ENCODE assay signal across 9 cellular contexts in the genomic region with DNA sequence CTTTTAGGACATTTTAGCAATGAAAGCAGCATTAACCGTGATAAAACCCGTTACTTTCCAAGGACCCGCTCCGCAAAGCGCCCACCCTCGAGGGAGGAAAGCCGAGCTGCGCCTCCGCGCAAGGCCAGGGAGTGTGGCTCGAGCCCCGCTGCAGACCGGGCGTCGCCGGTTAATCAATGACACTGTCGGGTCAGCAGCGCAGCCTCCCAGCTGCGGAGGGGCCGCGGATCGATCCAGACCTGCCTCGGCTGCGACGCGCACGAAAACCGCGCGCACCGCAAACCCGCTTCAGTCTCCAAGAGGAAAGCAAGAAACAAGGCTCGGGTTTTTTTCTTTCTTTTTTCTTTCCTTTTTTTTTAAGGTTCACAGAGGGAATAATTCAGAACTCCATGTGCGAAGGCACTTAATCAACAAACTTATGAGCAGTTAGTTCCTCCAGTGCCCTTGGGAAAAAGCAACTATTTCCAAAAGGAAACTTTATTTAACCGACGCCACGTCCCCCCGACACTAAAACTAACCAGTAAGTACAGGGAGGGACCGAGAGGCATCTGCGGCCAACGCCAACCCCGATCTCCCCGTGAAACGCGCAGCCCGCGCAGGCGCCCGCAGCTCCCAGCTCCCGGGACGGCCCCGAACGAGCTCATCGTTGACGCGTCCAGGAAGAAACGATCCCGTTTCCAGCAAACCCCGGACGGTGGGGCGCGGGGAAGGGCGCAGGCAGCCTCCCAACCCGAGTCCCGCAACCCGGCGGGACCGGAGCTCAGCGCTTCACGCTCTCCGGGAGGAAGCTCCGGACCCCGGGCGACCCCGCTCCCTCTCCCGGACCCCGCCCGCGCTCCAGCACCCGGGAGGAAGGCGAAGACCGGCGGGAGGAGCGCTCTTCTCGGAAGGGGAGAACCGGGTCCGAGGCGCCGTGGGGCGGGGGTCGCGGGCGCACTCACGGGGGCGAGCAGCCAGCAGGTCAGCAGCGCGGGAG. TPM values are rescaled to one million over a fixed set of nuclear protein-coding genes. Genes with fewer than 3 reads are reported as not detected.
DNase-seq lines count a peak whose midpoint lies in the region; ATAC-seq and TF ChIP-seq lines count a peak whose summit lies in the region.
"Had no signal": no experiment of that assay in that cellular context is flagged by ENCODE, and none has a peak within 500 bp of the region (broad histone marks: within the 10 kb centered on the region; RNA-seq: fewer than 3 reads in every experiment).

No MANE protein-coding gene starts in this region.

- peaks cover 38% of the 10 kb centered on the region for H3K27me3 Mint-ChIP-seq in activated CD4-positive, alpha-beta T cell treated with anti-CD3 and anti-CD28 coated beads, Interleukin-2, amount 10 ng/mL, durations not matched to agents 7 days and 5 days

- H3K4me1 ChIP-seq in mucosa of rectum (ENCODE audit: control insufficient read depth in 2 of 2, insufficient read depth in 2 of 2, low read length in 2 of 2) (peaks cover 0 to 2% of the 10 kb centered on the region in 2 donors), tibial artery (peaks cover 0 to 24% (median 15%) of the 10 kb centered on the region in 4 donors)

- H3K9me3 ChIP-seq in mucosa of rectum (ENCODE audit: control insufficient read depth in 2 of 2, low read length in 2 of 2): no peaks in the 10 kb centered on the region
- H3K9me3 ChIP-seq in tibial artery: no peaks in the 10 kb centered on the region

- peak overlapping the region; percentile 46 for H3K4me3 Mint-ChIP-seq in activated CD4-positive, alpha-beta T cell treated with anti-CD3 and anti-CD28 coated beads, Interleukin-2, amount 10 ng/mL, durations not matched to agents 7 days and 5 days

- no peak for TF ChIP-seq CTCF in coronary artery (IDR thresholded peaks at IDR 0.05)
- TF ChIP-seq CTCF in tibial artery (IDR thresholded peaks at IDR 0.05): no peak

- no peak for ATAC-seq in HG03520 (IDR thresholded peaks at IDR 0.05; ENCODE audit: unreplicated experiment)
- no peak for ATAC-seq in HG03095 (IDR thresholded peaks at IDR 0.05; ENCODE audit: unreplicated experiment)

- H3K36me3 ChIP-seq in mucosa of rectum (ENCODE audit: control insufficient read depth in 2 of 2, insufficient read depth in 2 of 2, low read length in 2 of 2): no peaks in the 10 kb centered on the region
- peaks cover 4 to 18% (median 12%) of the 10 kb centered on the region in 3 donors for H3K36me3 ChIP-seq in tibial artery

- H3K27me3 ChIP-seq in mucosa of rectum (ENCODE audit: control insufficient read depth in 2 of 2, insufficient read depth in 2 of 2, low read length in 2 of 2) (peaks cover 16 to 21% of the 10 kb centered on the region in 2 donors), tibial artery (no peaks in the 10 kb centered on the region)

- H3K4me3 ChIP-seq in coronary artery (peak overlapping the region; percentile 94), mucosa of rectum (ENCODE audit: low read length in 2 of 2) (peak overlapping the region; percentile 38 to 62), tibial artery (peak overlapping the region; percentile 71 to 78)

- CTCF ChIA-PET in activated CD4-positive, alpha-beta T cell treated with anti-CD3 and anti-CD28 coated beads, Interleukin-2, amount 10 ng/mL, durations not matched to agents 7 days and 5 days (lab: Charles Lee): no interaction called here

- intact Hi-C loops in tibial artery (cut with DNase I; ENCODE audit: low total_unique reads): loop anchor here (10.0 kb wide), 1 partner anchor 109 kb away; no protein-coding TSS in a partner anchor

- H3K27ac Mint-ChIP-seq in activated CD4-positive, alpha-beta T cell treated with anti-CD3 and anti-CD28 coated beads, Interleukin-2, amount 10 ng/mL, durations not matched to agents 7 days and 5 days: no peak overlapping the region

- peak overlapping the region in 1 of 2 donors; percentile 10 for H3K9ac ChIP-seq in mucosa of rectum (ENCODE audit: low read depth in 1 of 2, low read length in 2 of 2)

- no peaks in the 10 kb centered on the region for H3K36me3 Mint-ChIP-seq in activated CD4-positive, alpha-beta T cell treated with anti-CD3 and anti-CD28 coated beads, Interleukin-2, amount 10 ng/mL, durations not matched to agents 7 days and 5 days (ENCODE audit: low read depth)

- peaks cover 3% of the 10 kb centered on the region for H3K4me1 Mint-ChIP-seq in activated CD4-positive, alpha-beta T cell treated with anti-CD3 and anti-CD28 coated beads, Interleukin-2, amount 10 ng/mL, durations not matched to agents 7 days and 5 days

- no peak for DNase-seq in activated CD4-positive, alpha-beta T cell treated with anti-CD3 and anti-CD28 coated beads, Interleukin-2, amount 10 ng/mL, durations not matched to agents 7 days and 5 days
- DNase-seq in activated CD4-positive, alpha-beta T cell treated with anti-CD3 and anti-CD28 coated beads, Interleukin-2, amount 50 U/mL, for 4 hours: no peak
- DNase-seq in coronary artery (ENCODE audit: low spot score): peak; percentile 71
- peak in 1 of 2 donors; percentile 77 for DNase-seq in tibial artery
- DNase-seq in DMS53 (lab: John Stamatoyannopoulos, UW): no peak

- no peaks in the 10 kb centered on the region for H3K9me3 Mint-ChIP-seq in activated CD4-positive, alpha-beta T cell treated with anti-CD3 and anti-CD28 coated beads, Interleukin-2, amount 10 ng/mL, durations not matched to agents 7 days and 5 days

- POLR2A ChIA-PET in activated CD4-positive, alpha-beta T cell treated with anti-CD3 and anti-CD28 coated beads, Interleukin-2, amount 10 ng/mL, durations not matched to agents 7 days and 5 days (lab: Charles Lee): interaction anchor here (0.5 kb wide), 1 partner anchor 237 kb away, joined by 3 read pairs; no protein-coding TSS in a partner anchor

- H3K27ac ChIP-seq in coronary artery: peak overlapping the region; percentile 42 to 71
- H3K27ac ChIP-seq in mucosa of rectum (ENCODE audit: low read depth in 2 of 2, low read length in 2 of 2): no peak overlapping the region
- H3K27ac ChIP-seq in tibial artery: peak overlapping the region; percentile 63 to 74
- H3K27ac ChIP-seq: epithelial cell of prostate had no signal

RNA-seq across cellular contexts. Expression of gene VIPR2, which starts 0.6 kb away (rescaled TPM):
- total RNA-seq in activated CD4-positive, alpha-beta T cell treated with anti-CD3 and anti-CD28 coated beads, Interleukin-2, amount 10 ng/mL, durations not matched to agents 7 days and 5 days: not detected

Comparison
In these comparisons a context has a peak if more than half of its experiments do, and no peak if none do; other contexts are left out.
1. H3K27ac ChIP-seq: peak in coronary artery (2 of 2) and tibial artery (2 of 2); none in mucosa of rectum (0 of 2).
2. Peak in every context shown above with its lines, with median percentiles within 50 percentile points of each other: H3K4me3 ChIP-seq.